In the genomic region with DNA sequence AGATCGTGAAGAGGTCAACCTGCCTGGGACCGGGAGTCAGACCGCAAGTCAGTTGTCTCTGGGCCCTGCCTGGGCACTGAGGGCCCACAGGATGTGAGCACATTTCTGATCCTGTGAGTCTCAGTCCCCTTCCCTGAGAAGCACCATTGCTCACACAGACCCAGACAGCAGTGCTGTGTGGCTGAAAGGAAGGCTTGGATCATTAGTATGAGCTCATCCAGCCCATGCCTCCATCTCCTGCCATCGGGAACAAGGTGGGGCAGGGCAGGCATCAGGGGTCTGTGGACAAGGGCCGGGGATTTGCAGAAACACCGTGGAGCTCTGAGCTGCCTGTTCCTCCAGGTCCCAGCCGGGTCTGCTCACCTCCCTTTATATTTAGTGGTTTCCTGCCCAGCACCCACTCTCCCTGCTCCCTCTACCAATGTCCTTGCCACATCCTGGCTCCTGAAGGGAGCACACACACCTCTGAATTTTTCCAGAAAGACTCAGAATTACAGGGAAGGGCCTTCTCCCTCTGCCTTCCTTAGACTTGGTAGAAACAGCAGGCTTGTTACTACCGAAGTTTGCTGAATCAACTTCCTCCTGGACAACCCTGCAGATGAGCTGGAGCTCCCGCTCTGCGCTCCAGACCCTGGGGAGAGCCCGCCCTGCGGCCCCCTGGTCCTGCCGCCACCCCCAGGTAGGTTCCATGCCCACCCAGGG, we compare ENCODE assay signal across 1 cellular context.
TF ChIP-seq lines count a peak whose summit lies in the region.

No MANE protein-coding gene starts in this region.

TF ChIP-seq in GM12891, 5 proteins besides CTCF, POLR2A, EP300 and RAD21:
- TF ChIP-seq PAX5 (IDR thresholded peaks at IDR 0.05; ENCODE audit: insufficient read depth, low read length, severe bottlenecking) (no peak), SPI1 (IDR thresholded peaks at IDR 0.05; ENCODE audit: low read depth, low read length) (no peak), POU2F2 (IDR thresholded peaks at IDR 0.05; ENCODE audit: low read depth, low read length) (no peak)
